27 cellular contexts compared by ENCODE assay signal in the genomic region with DNA sequence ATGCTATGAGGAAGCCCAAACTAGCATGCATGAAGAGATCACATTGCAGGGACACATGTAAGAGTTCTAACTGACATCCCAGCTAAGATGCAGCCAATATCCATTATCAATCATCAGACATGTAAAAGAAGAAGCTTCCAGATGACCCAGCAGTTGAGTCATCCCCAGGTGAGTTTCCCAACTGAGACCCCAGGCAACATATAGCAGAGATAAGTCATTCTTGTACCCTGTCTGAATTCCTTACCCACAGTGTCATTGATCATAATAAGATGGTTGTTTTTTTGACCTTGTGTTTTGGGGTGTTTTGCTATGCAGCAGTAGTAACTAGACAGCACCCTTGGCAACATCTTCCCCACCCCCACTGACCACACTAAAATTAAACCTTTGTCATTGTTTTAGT. TPM values are rescaled to one million over a fixed set of nuclear protein-coding genes. Genes with fewer than 3 reads are reported as not detected.
DNase-seq lines count a peak whose midpoint lies in the region; ATAC-seq, FAIRE-seq and TF ChIP-seq lines count a peak whose summit lies in the region.
"Had no signal": no experiment of that assay in that cellular context is flagged by ENCODE, and none has a peak within 500 bp of the region (broad histone marks: within the 10 kb centered on the region; RNA-seq: fewer than 3 reads in every experiment).

No MANE protein-coding gene starts in this region.

- no peak for TF ChIP-seq CTCF in CD14-positive monocyte (IDR thresholded peaks at IDR 0.05)
- TF ChIP-seq CTCF in OCI-LY3 (IDR thresholded peaks at IDR 0.05; ENCODE audit: low read depth, low read length) = no peak
- no peak for TF ChIP-seq CTCF in keratinocyte (optimal IDR thresholded peaks at IDR 0.05 in 1 of 3, IDR thresholded peaks at IDR 0.05 in 1 of 3, conservative IDR thresholded peaks at IDR 0.05 in 1 of 3; ENCODE audit: extremely low read depth in 1 of 3, insufficient read depth in 2 of 3, low read length in 3 of 3)

- no peaks in the 10 kb centered on the region for H3K9me1 ChIP-seq in keratinocyte (ENCODE audit: control insufficient read depth, extremely low read depth, insufficient read depth, low read length)

- H3K36me3 Mint-ChIP-seq in CD14-positive monocyte = peaks cover 15 to 28% of the 10 kb centered on the region in 2 donors
- no peaks in the 10 kb centered on the region for H3K36me3 Mint-ChIP-seq in stimulated activated memory B cell treated with anti-CD40 and anti-IgM and Interleukin-4, amounts not matched to agents 10 μg/mL and 1 μg/mL and 100 μg/mL, for 72 hours

- H3K27ac Mint-ChIP-seq in CD14-positive monocyte = peak overlapping the region; percentile 98 to 100 (median 99)
- H3K27ac Mint-ChIP-seq in stimulated activated memory B cell treated with anti-CD40 and anti-IgM and Interleukin-4, amounts not matched to agents 10 μg/mL and 1 μg/mL and 100 μg/mL, for 72 hours = peak overlapping the region; percentile 68
- H3K27ac Mint-ChIP-seq: CD4-positive, alpha-beta T cell; H9; HFFc6 had no signal

- no peaks in the 10 kb centered on the region for H4K20me1 ChIP-seq in OCI-LY3 (ENCODE audit: insufficient read depth, low read length)
- no peaks in the 10 kb centered on the region for H4K20me1 ChIP-seq in keratinocyte (ENCODE audit: control insufficient read depth, extremely low read depth, insufficient read depth, low read length)

- H3K4me3 ChIP-seq in OCI-LY3 (ENCODE audit: low read length) = no peak overlapping the region
- no peak overlapping the region for H3K4me3 ChIP-seq in keratinocyte (ENCODE audit: control insufficient read depth in 2 of 3, extremely low read depth in 1 of 3, insufficient read depth in 2 of 3, low read depth in 1 of 3, low read length in 3 of 3)
- H3K4me3 ChIP-seq: A549, GM12878, GM23248, PC-9 had no signal

- H3K9me3 ChIP-seq in OCI-LY3 (ENCODE audit: insufficient read depth, low read length) (no peaks in the 10 kb centered on the region), keratinocyte (ENCODE audit: control insufficient read depth, low read depth, low read length) (no peaks in the 10 kb centered on the region)
- H3K9me3 ChIP-seq: BE2C, SK-N-SH had no signal

- H3K4me3 Mint-ChIP-seq in CD14-positive monocyte = no peak overlapping the region
- no peak overlapping the region for H3K4me3 Mint-ChIP-seq in stimulated activated memory B cell treated with anti-CD40 and anti-IgM and Interleukin-4, amounts not matched to agents 10 μg/mL and 1 μg/mL and 100 μg/mL, for 72 hours
- H3K4me3 Mint-ChIP-seq: CD4-positive, alpha-beta T cell; H9; HFFc6 had no signal

- H3K36me3 ChIP-seq in OCI-LY3 (replicated peaks; ENCODE audit: low read depth, low read length) (no peaks in the 10 kb centered on the region), keratinocyte (ENCODE audit: control insufficient read depth in 2 of 2, extremely low read depth in 1 of 2, insufficient read depth in 2 of 2, low read length in 2 of 2) (no peaks in the 10 kb centered on the region)
- H3K36me3 ChIP-seq: BE2C had no signal

- dilution Hi-C loops in keratinocyte (cut with MboI; ENCODE audit: extremely low pct_ligation_motif_present, low sequenced_read_pairs) = no loop called here

- ATAC-seq in stimulated activated memory B cell treated with anti-CD40 and anti-IgM and Interleukin-4, amounts not matched to agents 10 μg/mL and 1 μg/mL and 100 μg/mL, for 72 hours = no peak
- ATAC-seq: A549 had no signal

- FAIRE-seq in keratinocyte (lab: Jason Lieb, UNC) = peak; percentile 73
- FAIRE-seq: A549, GM12878 had no signal

- H3K9me3 Mint-ChIP-seq in CD14-positive monocyte = peaks cover 13 to 38% (median 27%) of the 10 kb centered on the region in 7 donors
- no peaks in the 10 kb centered on the region for H3K9me3 Mint-ChIP-seq in stimulated activated memory B cell treated with anti-CD40 and anti-IgM and Interleukin-4, amounts not matched to agents 10 μg/mL and 1 μg/mL and 100 μg/mL, for 72 hours
- H3K9me3 Mint-ChIP-seq: H9, HFFc6 had no signal

- DNase-seq in CD14-positive monocyte (ENCODE audit: low spot score) (no peak), keratinocyte (ENCODE audit: low read depth, low spot score) (peak; percentile 66), globus pallidus (ENCODE audit: low spot score) (no peak), NCI-H2029 treated with DMSO at 0.1 percent for 48 hours (lab: John Stamatoyannopoulos, UW) (no peak), DMS79 (lab: John Stamatoyannopoulos, UW) (no peak)
- DNase-seq: BE2C; CD4-positive, alpha-beta T cell; COR-L47; DMS79 treated with DMSO at 0.1 percent for 48 hours; GM23248; H9; HFFc6; NCI-H1048; NCI-H1417 treated with DMSO at 0.1 percent for 48 hours; NCI-H187; NCI-H2107; NCI-H446 treated with DMSO at 0.1 percent for 48 hours; NCI-H526 treated with DMSO at 0.1 percent for 48 hours; PC-9; RPMI8226; SIG-M5; SK-N-SH had no signal

- peaks cover 0 to 3% (median 1%) of the 10 kb centered on the region in 3 donors for H3K27me3 Mint-ChIP-seq in CD14-positive monocyte (ENCODE audit: low read depth in 3 of 3)
- no peaks in the 10 kb centered on the region for H3K27me3 Mint-ChIP-seq in stimulated activated memory B cell treated with anti-CD40 and anti-IgM and Interleukin-4, amounts not matched to agents 10 μg/mL and 1 μg/mL and 100 μg/mL, for 72 hours
- H3K27me3 Mint-ChIP-seq: CD4-positive, alpha-beta T cell had no signal

- H3K27ac ChIP-seq in OCI-LY3 (ENCODE audit: low read length) (no peak overlapping the region), keratinocyte (ENCODE audit: control insufficient read depth, insufficient read depth, low read length) (no peak overlapping the region)
- H3K27ac ChIP-seq: A549, GM23248, KMS-11, PC-9 had no signal

- peaks cover 59% of the 10 kb centered on the region for H3K4me1 Mint-ChIP-seq in CD14-positive monocyte
- H3K4me1 Mint-ChIP-seq in stimulated activated memory B cell treated with anti-CD40 and anti-IgM and Interleukin-4, amounts not matched to agents 10 μg/mL and 1 μg/mL and 100 μg/mL, for 72 hours = peaks cover 46% of the 10 kb centered on the region
- H3K4me1 Mint-ChIP-seq: H9 had no signal

- intact Hi-C loops in CD14-positive monocyte (cut with micrococcal nuclease) = no loop called here

- H2AFZ ChIP-seq in OCI-LY3 (ENCODE audit: low read depth, low read length) = no peak overlapping the region
- no peak overlapping the region for H2AFZ ChIP-seq in keratinocyte (ENCODE audit: control insufficient read depth, low read length)
- H2AFZ ChIP-seq: GM23248, PC-9 had no signal

- no peaks in the 10 kb centered on the region for H3K79me2 ChIP-seq in OCI-LY3 (ENCODE audit: low read length)
- H3K79me2 ChIP-seq in keratinocyte (ENCODE audit: control insufficient read depth, insufficient read depth, low read length) = no peaks in the 10 kb centered on the region

- H3K4me2 ChIP-seq in OCI-LY3 (ENCODE audit: low read length) = peak overlapping the region; percentile 76
- H3K4me2 ChIP-seq in keratinocyte (ENCODE audit: control insufficient read depth, extremely low read depth, insufficient read depth, low read depth, low read length) = no peak overlapping the region
- H3K4me2 ChIP-seq: A549, KMS-11, PC-9, SK-N-SH had no signal

- no peaks in the 10 kb centered on the region for H3K27me3 ChIP-seq in OCI-LY3 (ENCODE audit: low read depth, low read length)
- no peaks in the 10 kb centered on the region for H3K27me3 ChIP-seq in keratinocyte (ENCODE audit: control insufficient read depth, extremely low read depth, insufficient read depth, low read length)
- H3K27me3 ChIP-seq: BE2C had no signal

- H3K9ac ChIP-seq in OCI-LY3 (ENCODE audit: low read length) (no peak overlapping the region), keratinocyte (ENCODE audit: control insufficient read depth, extremely low read depth, insufficient read depth, low read length) (no peak overlapping the region)
- H3K9ac ChIP-seq: GM23248, KMS-11, SK-N-SH had no signal

- H3K4me1 ChIP-seq in OCI-LY3 (ENCODE audit: low read length) (peaks cover 40% of the 10 kb centered on the region), keratinocyte (ENCODE audit: control insufficient read depth, extremely low read depth, insufficient read depth, low read length) (peaks cover 8% of the 10 kb centered on the region)
- H3K4me1 ChIP-seq: A549, BE2C had no signal

RNA-seq across cellular contexts. Expression of gene SIRPD, which starts 18.9 kb away (rescaled TPM):
- polyA plus RNA-seq in CD14-positive monocyte = 10 to 100 TPM; 12.0 to 13.0 TPM
- not detected in 3 replicates for polyA plus RNA-seq in keratinocyte
- not detected for polyA plus RNA-seq in keratinocyte (2011; ENCODE audit: low read depth)
- not detected in 2 replicates for polyA plus RNA-seq in keratinocyte (2011; cell fraction: cytosol; rRNA removed)
- not detected in 2 replicates for polyA plus RNA-seq in keratinocyte (2011; cell fraction: nucleus; rRNA removed)
- polyA plus RNA-seq in keratinocyte (2012; ENCODE audit: low replicate concordance) = not detected in 2 replicates
- polyA minus RNA-seq in keratinocyte = not detected in 3 replicates
- polyA minus RNA-seq in keratinocyte (2011; cell fraction: cytosol; rRNA and poly(A)+ RNA removed) = not detected
- polyA minus RNA-seq in keratinocyte (2011; cell fraction: nucleus; rRNA and poly(A)+ RNA removed) = not detected in 2 replicates
- polyA plus RNA-seq: A549, GM23248, SK-N-SH had no signal

RNA-seq across cellular contexts. Expression of gene SIRPB2, which starts 47.4 kb away (rescaled TPM):
- polyA plus RNA-seq in CD14-positive monocyte (10 to 100 TPM; 81.5 to 92.8 TPM), keratinocyte (1.1 to 2.1 TPM (median 1.6 TPM) in 3 replicates)
- polyA plus RNA-seq in keratinocyte (2011; ENCODE audit: low read depth) = 0.51 TPM
- 0.79 and 1.2 TPM in 2 replicates for polyA plus RNA-seq in keratinocyte (2011; cell fraction: cytosol; rRNA removed)
- polyA plus RNA-seq in keratinocyte (2011; cell fraction: nucleus; rRNA removed) = 2.2 and 3.4 TPM in 2 replicates
- 0.77 and 1.7 TPM in 2 replicates for polyA plus RNA-seq in keratinocyte (2012; ENCODE audit: low replicate concordance)
- 0.66 to 3.1 TPM (median 1.3 TPM) in 3 replicates for polyA minus RNA-seq in keratinocyte
- polyA minus RNA-seq in keratinocyte (2011; cell fraction: cytosol; rRNA and poly(A)+ RNA removed) = not detected
- 1.3 and 1.8 TPM in 2 replicates for polyA minus RNA-seq in keratinocyte (2011; cell fraction: nucleus; rRNA and poly(A)+ RNA removed)
- polyA plus RNA-seq: A549, GM12878, GM23248, SK-N-SH had no signal

Comparison
In these comparisons a context has a peak if more than half of its experiments do, and no peak if none do; other contexts are left out.
1. RNA of gene SIRPD, which starts 18.9 kb away (polyA plus RNA-seq): 12.0 to 13.0 TPM in CD14-positive monocyte; not detected in keratinocyte; every median in the first group is over 10 times any median in the second.
2. RNA of gene SIRPB2, which starts 47.4 kb away (polyA plus RNA-seq): 81.5 to 92.8 TPM in CD14-positive monocyte; 0.51 to 3.4 TPM in keratinocyte; every median in the first group is over 10 times any median in the second.